In the genomic region with DNA sequence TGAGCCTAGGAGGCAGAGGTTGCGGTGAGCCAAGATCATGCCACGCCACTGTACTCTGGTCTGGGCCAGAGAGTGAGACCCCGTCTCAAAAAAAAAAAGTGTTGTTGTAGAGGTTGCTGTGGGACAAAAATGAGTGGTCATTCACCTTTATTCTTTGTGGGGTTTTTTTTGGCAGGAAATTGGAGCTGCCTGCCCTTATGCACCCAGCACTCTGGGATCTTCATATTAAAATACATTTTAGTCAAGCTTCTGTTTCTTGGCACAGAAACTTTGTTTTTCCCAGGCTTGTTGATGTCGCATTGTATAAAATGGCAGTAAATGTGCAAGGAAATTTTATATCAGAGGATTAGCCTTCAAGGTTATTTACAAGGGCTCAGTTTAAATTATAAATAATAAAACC, we compare ENCODE assay signal across 28 cellular contexts.
DNase-seq lines count a peak whose midpoint lies in the region; ATAC-seq, FAIRE-seq and TF ChIP-seq lines count a peak whose summit lies in the region.
"Had no signal": no experiment of that assay in that cellular context is flagged by ENCODE, and none has a peak within 500 bp of the region (broad histone marks: within the 10 kb centered on the region; RNA-seq: fewer than 3 reads in every experiment).

No MANE protein-coding gene starts in this region.

- no peak overlapping the region for H3K9ac ChIP-seq in endothelial cell of umbilical vein (replicated peaks; ENCODE audit: extremely low read depth, insufficient read depth, low read length)
- H3K9ac ChIP-seq: BLaER1 had no signal

- no peak overlapping the region for H2AFZ ChIP-seq in endothelial cell of umbilical vein (ENCODE audit: low read depth, low read length)

- H3K27ac Mint-ChIP-seq in chondrocyte (ENCODE audit: unreplicated experiment) = peak overlapping the region; percentile 12
- H3K27ac Mint-ChIP-seq: CD4-positive, alpha-beta memory T cell; CD4-positive, CD25-positive, alpha-beta regulatory T cell; CD8-positive, alpha-beta memory T cell had no signal

- H3K9me1 ChIP-seq in endothelial cell of umbilical vein (replicated peaks; ENCODE audit: control insufficient read depth, extremely low read depth, insufficient read depth, low read length) = no peaks in the 10 kb centered on the region

- no peak for FAIRE-seq in endothelial cell of umbilical vein (lab: Jason Lieb, UNC)
- FAIRE-seq: A204.1, GM12878, GM12892, GM18507, GM19239 had no signal

- in situ Hi-C loops in astrocyte of the cerebellum (cut with HindIII; ENCODE audit: low sequenced_read_pairs) = no loop called here

- peaks cover 28% of the 10 kb centered on the region for H3K4me1 Mint-ChIP-seq in chondrocyte (ENCODE audit: low read depth)

- no peaks in the 10 kb centered on the region for H3K27me3 Mint-ChIP-seq in chondrocyte (ENCODE audit: low read depth)
- H3K27me3 Mint-ChIP-seq: CD4-positive, alpha-beta memory T cell; CD4-positive, CD25-positive, alpha-beta regulatory T cell; CD8-positive, alpha-beta memory T cell had no signal

- H3K27ac ChIP-seq in endothelial cell of umbilical vein (ENCODE audit: insufficient read depth, low read depth, low read length) = no peak overlapping the region
- H3K27ac ChIP-seq: BLaER1 had no signal

- no peak overlapping the region for H3K4me2 ChIP-seq in endothelial cell of umbilical vein (ENCODE audit: insufficient read depth, low read length)
- H3K4me2 ChIP-seq: BLaER1 had no signal

- CTCF ChIA-PET in endothelial cell of umbilical vein (lab: Charles Lee) = interaction anchor here (0.8 to 3.1 kb wide), 4 partner anchors 9 to 329 kb away, joined by 3 to 16 read pairs (median 4); no protein-coding TSS in a partner anchor

- peaks cover 0 to 3% of the 10 kb centered on the region in 2 experiments for H3K36me3 ChIP-seq in endothelial cell of umbilical vein (ENCODE audit: control insufficient read depth in 2 of 2, extremely low read depth in 1 of 2, insufficient read depth in 2 of 2, low read length in 2 of 2)
- H3K36me3 ChIP-seq in H7 (replicated peaks; ENCODE audit: control insufficient read depth, insufficient read depth, low read length) = no peaks in the 10 kb centered on the region; the same call in none of the 2 replicates

- intact Hi-C loops in endothelial cell of umbilical vein (cut with micrococcal nuclease) = no loop called here

- ATAC-seq in HG03159 (IDR thresholded peaks at IDR 0.05; ENCODE audit: unreplicated experiment) = no peak
- no peak for ATAC-seq in GM18520 (IDR thresholded peaks at IDR 0.05; ENCODE audit: unreplicated experiment)
- ATAC-seq: GM12878 had no signal

- BruUV-seq in endothelial cell of umbilical vein (replicated peaks; lab: Mats Ljungman, UMichigan) = no TSS peak

- no peaks in the 10 kb centered on the region for H4K20me1 ChIP-seq in endothelial cell of umbilical vein (replicated peaks; ENCODE audit: control insufficient read depth, extremely low read depth, insufficient read depth, low read length)
- H4K20me1 ChIP-seq: BLaER1 had no signal

- H3K9me3 Mint-ChIP-seq in chondrocyte (ENCODE audit: low read depth) = no peaks in the 10 kb centered on the region
- H3K9me3 Mint-ChIP-seq: CD14-positive monocyte; CD4-positive, alpha-beta memory T cell; CD8-positive, alpha-beta memory T cell had no signal

- H3K36me3 Mint-ChIP-seq in chondrocyte (ENCODE audit: low read depth) = peaks cover 7% of the 10 kb centered on the region

- H3K4me1 ChIP-seq in endothelial cell of umbilical vein (ENCODE audit: control insufficient read depth, extremely low read depth, insufficient read depth, low read length) = no peaks in the 10 kb centered on the region
- H3K4me1 ChIP-seq: BE2C had no signal

- no peak for TF ChIP-seq POLR2A in endothelial cell of umbilical vein (IDR thresholded peaks at IDR 0.05; ENCODE audit: low read depth, low read length)

- H3K27me3 ChIP-seq in endothelial cell of umbilical vein (ENCODE audit: control insufficient read depth in 2 of 2, insufficient read depth in 2 of 2, low read length in 2 of 2) (no peaks in the 10 kb centered on the region), H7 (ENCODE audit: control insufficient read depth, insufficient read depth, low read length) (no peaks in the 10 kb centered on the region)
- H3K27me3 ChIP-seq: BE2C, BLaER1 had no signal

- no peak for TF ChIP-seq CTCF in astrocyte of the cerebellum (IDR thresholded peaks at IDR 0.05; ENCODE audit: low read depth, low read length, missing control alignments)
- TF ChIP-seq CTCF in chondrocyte (IDR thresholded peaks at IDR 0.05) = no peak
- TF ChIP-seq CTCF in endothelial cell of umbilical vein (IDR thresholded peaks at IDR 0.05; ENCODE audit: extremely low read depth in 1 of 2, insufficient read depth in 1 of 2, low read depth in 1 of 2, low read length in 2 of 2) = no peak

- no peak overlapping the region for H3K4me3 Mint-ChIP-seq in chondrocyte (ENCODE audit: unreplicated experiment)
- H3K4me3 Mint-ChIP-seq: CD14-positive monocyte; CD4-positive, alpha-beta memory T cell; CD4-positive, CD25-positive, alpha-beta regulatory T cell; CD8-positive, alpha-beta memory T cell had no signal

- peak; percentile 15 for DNase-seq in astrocyte of the cerebellum (ENCODE audit: low read depth)
- DNase-seq in chondrocyte (ENCODE audit: low spot score) = no peak
- peak; percentile 49 for DNase-seq in endothelial cell of umbilical vein (ENCODE audit: low read depth, low spot score)
- DNase-seq in H7 = no peak
- DNase-seq: 8988T; ACHN; BE2C; C1 segment of cervical spinal cord; CD4-positive, alpha-beta memory T cell; CD4-positive, CD25-positive, alpha-beta regulatory T cell; CD8-positive, alpha-beta memory T cell; COR-L47; DMS 273 treated with DMSO at 0.1 percent for 48 hours; DMS153; DMS53; DMS79; DND-41; EL; GDM1 had no signal

- no peaks in the 10 kb centered on the region for H3K9me3 ChIP-seq in endothelial cell of umbilical vein (replicated peaks; ENCODE audit: control insufficient read depth, insufficient read depth, low read length)
- H3K9me3 ChIP-seq: BE2C, BLaER1 had no signal

- no peak overlapping the region for H3K4me3 ChIP-seq in astrocyte of the cerebellum (ENCODE audit: low read depth, low read length)
- no peak overlapping the region for H3K4me3 ChIP-seq in endothelial cell of umbilical vein (replicated peaks in 1 of 3; ENCODE audit: insufficient read depth in 1 of 3, low read depth in 1 of 3, low read length in 3 of 3)
- H3K4me3 ChIP-seq in H7 (ENCODE audit: insufficient read depth, low read depth, low read length) = no peak overlapping the region
- H3K4me3 ChIP-seq: BLaER1, GM12878 had no signal

- POLR2A ChIA-PET in endothelial cell of umbilical vein (lab: Charles Lee) = no interaction called here

- no peaks in the 10 kb centered on the region for H3K79me2 ChIP-seq in endothelial cell of umbilical vein (ENCODE audit: control insufficient read depth, insufficient read depth, low read length)

- dilution Hi-C loops in endothelial cell of umbilical vein (cut with MboI; ENCODE audit: extremely low pct_ligation_motif_present, low sequenced_read_pairs) = no loop called here

TF ChIP-seq in endothelial cell of umbilical vein, 7 proteins besides CTCF, POLR2A, EP300 and RAD21:
- TF ChIP-seq, protein P1, sequence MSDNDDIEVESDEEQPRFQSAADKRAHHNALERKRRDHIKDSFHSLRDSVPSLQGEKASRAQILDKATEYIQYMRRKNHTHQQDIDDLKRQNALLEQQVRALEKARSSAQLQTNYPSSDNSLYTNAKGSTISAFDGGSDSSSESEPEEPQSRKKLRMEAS (IDR thresholded peaks at IDR 0.05; ENCODE audit: insufficient read depth, insufficient read length) = no peak
- TF ChIP-seq JUN (IDR thresholded peaks at IDR 0.05; ENCODE audit: borderline replicate concordance, insufficient read depth, insufficient read length, low read depth) (no peak), GATA2 (IDR thresholded peaks at IDR 0.05; ENCODE audit: insufficient read depth, insufficient read length, low read depth, low read length) (no peak)

Comparison
In these comparisons a context has a peak if more than half of its experiments do, and no peak if none do; other contexts are left out.
1. DNase-seq: peak in astrocyte of the cerebellum (single experiment) and endothelial cell of umbilical vein (single experiment); none in chondrocyte (single experiment) and H7 (single experiment).